1 cellular context compared by ENCODE assay signal in the genomic region with DNA sequence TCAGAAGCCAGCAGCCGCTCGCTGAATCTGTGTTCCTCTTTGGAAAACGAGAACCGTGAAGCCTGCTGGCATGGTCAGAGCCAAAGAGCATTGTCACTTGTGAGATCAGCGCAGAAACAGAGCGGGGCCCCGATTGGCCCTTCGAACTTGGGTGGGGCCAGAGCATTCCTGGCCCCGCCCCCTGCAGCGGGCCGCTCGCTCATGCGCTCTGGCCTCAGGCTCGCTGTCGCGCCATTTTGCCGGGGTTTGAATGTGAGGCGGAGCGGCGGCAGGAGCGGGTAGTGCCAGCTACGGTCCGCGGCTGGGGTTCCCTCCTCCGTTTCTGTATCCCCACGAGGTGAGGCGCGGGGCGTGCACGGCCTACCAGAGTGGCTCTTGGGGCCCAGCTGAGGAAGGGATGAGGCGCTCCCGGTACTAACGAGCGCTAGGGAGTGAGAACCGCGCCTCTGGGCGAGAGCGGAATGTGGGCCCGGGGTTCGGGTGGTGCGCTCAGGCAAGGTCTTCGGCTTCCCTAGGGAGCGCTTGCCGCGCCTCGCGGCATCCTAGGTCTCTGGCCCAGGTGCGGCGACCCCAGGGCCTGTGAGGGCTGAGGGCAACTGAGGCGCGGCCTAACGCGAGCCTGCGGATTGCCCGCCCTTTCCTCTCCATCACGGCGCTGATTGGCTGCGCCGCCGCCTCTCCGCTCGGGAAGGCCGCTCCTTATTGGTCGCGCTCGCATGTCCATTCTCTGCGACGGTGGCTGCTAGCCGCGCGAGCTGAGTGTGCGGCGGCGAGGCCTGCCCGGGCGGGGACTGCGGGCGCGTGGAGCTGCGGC.
TF ChIP-seq lines count a peak whose summit lies in the region.

A gene with protein sequence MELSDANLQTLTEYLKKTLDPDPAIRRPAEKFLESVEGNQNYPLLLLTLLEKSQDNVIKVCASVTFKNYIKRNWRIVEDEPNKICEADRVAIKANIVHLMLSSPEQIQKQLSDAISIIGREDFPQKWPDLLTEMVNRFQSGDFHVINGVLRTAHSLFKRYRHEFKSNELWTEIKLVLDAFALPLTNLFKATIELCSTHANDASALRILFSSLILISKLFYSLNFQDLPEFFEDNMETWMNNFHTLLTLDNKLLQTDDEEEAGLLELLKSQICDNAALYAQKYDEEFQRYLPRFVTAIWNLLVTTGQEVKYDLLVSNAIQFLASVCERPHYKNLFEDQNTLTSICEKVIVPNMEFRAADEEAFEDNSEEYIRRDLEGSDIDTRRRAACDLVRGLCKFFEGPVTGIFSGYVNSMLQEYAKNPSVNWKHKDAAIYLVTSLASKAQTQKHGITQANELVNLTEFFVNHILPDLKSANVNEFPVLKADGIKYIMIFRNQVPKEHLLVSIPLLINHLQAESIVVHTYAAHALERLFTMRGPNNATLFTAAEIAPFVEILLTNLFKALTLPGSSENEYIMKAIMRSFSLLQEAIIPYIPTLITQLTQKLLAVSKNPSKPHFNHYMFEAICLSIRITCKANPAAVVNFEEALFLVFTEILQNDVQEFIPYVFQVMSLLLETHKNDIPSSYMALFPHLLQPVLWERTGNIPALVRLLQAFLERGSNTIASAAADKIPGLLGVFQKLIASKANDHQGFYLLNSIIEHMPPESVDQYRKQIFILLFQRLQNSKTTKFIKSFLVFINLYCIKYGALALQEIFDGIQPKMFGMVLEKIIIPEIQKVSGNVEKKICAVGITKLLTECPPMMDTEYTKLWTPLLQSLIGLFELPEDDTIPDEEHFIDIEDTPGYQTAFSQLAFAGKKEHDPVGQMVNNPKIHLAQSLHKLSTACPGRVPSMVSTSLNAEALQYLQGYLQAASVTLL (plus strand): TSS at position 226 of the 814 bp plus-strand sequence. CDS start 12,152 bp downstream, outside the sequence.

TF ChIP-seq in WTC11, 78 proteins besides CTCF, POLR2A, EP300 and RAD21 (continued from another document and continues in another):
- TF ChIP-seq, protein P1, sequence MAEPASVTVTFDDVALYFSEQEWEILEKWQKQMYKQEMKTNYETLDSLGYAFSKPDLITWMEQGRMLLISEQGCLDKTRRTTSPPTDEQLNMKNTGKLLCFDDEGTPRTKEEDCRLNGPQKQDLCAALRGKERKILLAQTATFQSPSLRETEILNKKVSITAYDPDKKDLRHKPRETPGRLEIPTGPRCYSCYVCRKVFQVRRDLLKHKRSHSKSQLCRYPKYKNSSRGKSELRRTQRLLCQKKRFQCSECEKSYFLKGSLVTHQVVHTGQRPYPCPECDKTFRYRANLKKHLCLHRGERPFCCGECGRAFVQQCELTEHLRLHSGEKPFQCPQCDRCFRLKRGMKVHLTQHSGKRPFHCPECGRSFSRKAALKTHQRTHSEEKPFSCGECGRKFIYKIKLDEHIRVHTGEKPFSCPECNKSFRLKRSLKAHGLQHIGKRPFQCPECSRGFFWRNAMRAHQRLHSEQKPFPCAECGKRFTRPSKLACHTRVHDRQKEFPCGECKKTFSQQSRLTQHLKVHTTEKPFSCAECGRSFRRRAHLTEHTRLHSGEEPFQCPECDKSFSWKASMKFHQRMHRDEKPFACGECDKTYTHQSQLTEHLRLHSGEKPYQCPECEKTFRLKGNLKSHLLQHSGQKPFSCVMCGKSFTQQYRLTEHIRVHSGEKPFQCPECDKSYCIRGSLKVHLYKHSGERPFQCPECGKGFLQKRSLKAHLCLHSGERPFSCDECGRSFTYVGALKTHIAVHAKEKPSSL (CRISPR knock-in tag; conservative IDR thresholded peaks at IDR 0.05), result no peak
- 0 out of 2 replicates have a peak, but pooled peaks have one; percentile 47 for TF ChIP-seq NR1H2 (CRISPR knock-in tag; IDR thresholded peaks at IDR 0.05)
- TF ChIP-seq ATF1 (CRISPR knock-in tag; IDR thresholded peaks at IDR 0.05), result peak; percentile 75; the same call in 1 of the 2 replicates
- TF ChIP-seq, protein P2, sequence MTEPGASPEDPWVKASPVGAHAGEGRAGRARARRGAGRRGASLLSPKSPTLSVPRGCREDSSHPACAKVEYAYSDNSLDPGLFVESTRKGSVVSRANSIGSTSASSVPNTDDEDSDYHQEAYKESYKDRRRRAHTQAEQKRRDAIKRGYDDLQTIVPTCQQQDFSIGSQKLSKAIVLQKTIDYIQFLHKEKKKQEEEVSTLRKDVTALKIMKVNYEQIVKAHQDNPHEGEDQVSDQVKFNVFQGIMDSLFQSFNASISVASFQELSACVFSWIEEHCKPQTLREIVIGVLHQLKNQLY (CRISPR knock-in tag; IDR thresholded peaks at IDR 0.05), result no peak
- TF ChIP-seq, protein P3, sequence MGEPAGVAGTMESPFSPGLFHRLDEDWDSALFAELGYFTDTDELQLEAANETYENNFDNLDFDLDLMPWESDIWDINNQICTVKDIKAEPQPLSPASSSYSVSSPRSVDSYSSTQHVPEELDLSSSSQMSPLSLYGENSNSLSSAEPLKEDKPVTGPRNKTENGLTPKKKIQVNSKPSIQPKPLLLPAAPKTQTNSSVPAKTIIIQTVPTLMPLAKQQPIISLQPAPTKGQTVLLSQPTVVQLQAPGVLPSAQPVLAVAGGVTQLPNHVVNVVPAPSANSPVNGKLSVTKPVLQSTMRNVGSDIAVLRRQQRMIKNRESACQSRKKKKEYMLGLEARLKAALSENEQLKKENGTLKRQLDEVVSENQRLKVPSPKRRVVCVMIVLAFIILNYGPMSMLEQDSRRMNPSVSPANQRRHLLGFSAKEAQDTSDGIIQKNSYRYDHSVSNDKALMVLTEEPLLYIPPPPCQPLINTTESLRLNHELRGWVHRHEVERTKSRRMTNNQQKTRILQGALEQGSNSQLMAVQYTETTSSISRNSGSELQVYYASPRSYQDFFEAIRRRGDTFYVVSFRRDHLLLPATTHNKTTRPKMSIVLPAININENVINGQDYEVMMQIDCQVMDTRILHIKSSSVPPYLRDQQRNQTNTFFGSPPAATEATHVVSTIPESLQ (CRISPR knock-in tag; IDR thresholded peaks at IDR 0.05), result no peak
- TF ChIP-seq GRHL2 (CRISPR knock-in tag; IDR thresholded peaks at IDR 0.05; ENCODE audit: insufficient replicate concordance, severe bottlenecking), result no peak
- TF ChIP-seq TEAD4 (CRISPR knock-in tag; IDR thresholded peaks at IDR 0.05), result peak; percentile 9
- TF ChIP-seq, protein P4, sequence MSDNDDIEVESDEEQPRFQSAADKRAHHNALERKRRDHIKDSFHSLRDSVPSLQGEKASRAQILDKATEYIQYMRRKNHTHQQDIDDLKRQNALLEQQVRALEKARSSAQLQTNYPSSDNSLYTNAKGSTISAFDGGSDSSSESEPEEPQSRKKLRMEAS (CRISPR knock-in tag; IDR thresholded peaks at IDR 0.05), result peak; percentile 90
- TF ChIP-seq ZNF219 (CRISPR knock-in tag; IDR thresholded peaks at IDR 0.05; ENCODE audit: borderline replicate concordance), result peak; percentile 75; the same call in 1 of the 2 replicates
- TF ChIP-seq CREM (CRISPR knock-in tag; IDR thresholded peaks at IDR 0.05), result peak; percentile 77
- TF ChIP-seq, protein P5, sequence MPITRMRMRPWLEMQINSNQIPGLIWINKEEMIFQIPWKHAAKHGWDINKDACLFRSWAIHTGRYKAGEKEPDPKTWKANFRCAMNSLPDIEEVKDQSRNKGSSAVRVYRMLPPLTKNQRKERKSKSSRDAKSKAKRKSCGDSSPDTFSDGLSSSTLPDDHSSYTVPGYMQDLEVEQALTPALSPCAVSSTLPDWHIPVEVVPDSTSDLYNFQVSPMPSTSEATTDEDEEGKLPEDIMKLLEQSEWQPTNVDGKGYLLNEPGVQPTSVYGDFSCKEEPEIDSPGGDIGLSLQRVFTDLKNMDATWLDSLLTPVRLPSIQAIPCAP (CRISPR knock-in tag; IDR thresholded peaks at IDR 0.05), result 0 out of 2 replicates have a peak, but pooled peaks have one; percentile 73
- TF ChIP-seq IRF2 (CRISPR knock-in tag; IDR thresholded peaks at IDR 0.05; ENCODE audit: borderline replicate concordance, low read depth), result 0 out of 2 replicates have a peak, but pooled peaks have one; percentile 75
- no peak for TF ChIP-seq MXD4 (CRISPR knock-in tag; IDR thresholded peaks at IDR 0.05; ENCODE audit: borderline replicate concordance)
- TF ChIP-seq ELF4 (CRISPR knock-in tag; IDR thresholded peaks at IDR 0.05; ENCODE audit: low read depth), result 0 out of 2 replicates have a peak, but pooled peaks have one; percentile 55
- 0 out of 2 replicates have a peak, but pooled peaks have one; percentile 14 for TF ChIP-seq HMGA2 (CRISPR knock-in tag; IDR thresholded peaks at IDR 0.05)
- TF ChIP-seq JUN (CRISPR knock-in tag; IDR thresholded peaks at IDR 0.05), result peak; percentile 78; the same call in 1 of the 2 replicates
- TF ChIP-seq, protein P6, sequence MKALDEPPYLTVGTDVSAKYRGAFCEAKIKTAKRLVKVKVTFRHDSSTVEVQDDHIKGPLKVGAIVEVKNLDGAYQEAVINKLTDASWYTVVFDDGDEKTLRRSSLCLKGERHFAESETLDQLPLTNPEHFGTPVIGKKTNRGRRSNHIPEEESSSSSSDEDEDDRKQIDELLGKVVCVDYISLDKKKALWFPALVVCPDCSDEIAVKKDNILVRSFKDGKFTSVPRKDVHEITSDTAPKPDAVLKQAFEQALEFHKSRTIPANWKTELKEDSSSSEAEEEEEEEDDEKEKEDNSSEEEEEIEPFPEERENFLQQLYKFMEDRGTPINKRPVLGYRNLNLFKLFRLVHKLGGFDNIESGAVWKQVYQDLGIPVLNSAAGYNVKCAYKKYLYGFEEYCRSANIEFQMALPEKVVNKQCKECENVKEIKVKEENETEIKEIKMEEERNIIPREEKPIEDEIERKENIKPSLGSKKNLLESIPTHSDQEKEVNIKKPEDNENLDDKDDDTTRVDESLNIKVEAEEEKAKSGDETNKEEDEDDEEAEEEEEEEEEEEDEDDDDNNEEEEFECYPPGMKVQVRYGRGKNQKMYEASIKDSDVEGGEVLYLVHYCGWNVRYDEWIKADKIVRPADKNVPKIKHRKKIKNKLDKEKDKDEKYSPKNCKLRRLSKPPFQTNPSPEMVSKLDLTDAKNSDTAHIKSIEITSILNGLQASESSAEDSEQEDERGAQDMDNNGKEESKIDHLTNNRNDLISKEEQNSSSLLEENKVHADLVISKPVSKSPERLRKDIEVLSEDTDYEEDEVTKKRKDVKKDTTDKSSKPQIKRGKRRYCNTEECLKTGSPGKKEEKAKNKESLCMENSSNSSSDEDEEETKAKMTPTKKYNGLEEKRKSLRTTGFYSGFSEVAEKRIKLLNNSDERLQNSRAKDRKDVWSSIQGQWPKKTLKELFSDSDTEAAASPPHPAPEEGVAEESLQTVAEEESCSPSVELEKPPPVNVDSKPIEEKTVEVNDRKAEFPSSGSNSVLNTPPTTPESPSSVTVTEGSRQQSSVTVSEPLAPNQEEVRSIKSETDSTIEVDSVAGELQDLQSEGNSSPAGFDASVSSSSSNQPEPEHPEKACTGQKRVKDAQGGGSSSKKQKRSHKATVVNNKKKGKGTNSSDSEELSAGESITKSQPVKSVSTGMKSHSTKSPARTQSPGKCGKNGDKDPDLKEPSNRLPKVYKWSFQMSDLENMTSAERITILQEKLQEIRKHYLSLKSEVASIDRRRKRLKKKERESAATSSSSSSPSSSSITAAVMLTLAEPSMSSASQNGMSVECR (CRISPR knock-in tag; IDR thresholded peaks at IDR 0.05; ENCODE audit: borderline replicate concordance), result peak; percentile 91; the same call in 1 of the 2 replicates
- TF ChIP-seq, protein P7, sequence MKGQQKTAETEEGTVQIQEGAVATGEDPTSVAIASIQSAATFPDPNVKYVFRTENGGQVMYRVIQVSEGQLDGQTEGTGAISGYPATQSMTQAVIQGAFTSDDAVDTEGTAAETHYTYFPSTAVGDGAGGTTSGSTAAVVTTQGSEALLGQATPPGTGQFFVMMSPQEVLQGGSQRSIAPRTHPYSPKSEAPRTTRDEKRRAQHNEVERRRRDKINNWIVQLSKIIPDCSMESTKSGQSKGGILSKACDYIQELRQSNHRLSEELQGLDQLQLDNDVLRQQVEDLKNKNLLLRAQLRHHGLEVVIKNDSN (CRISPR knock-in tag; IDR thresholded peaks at IDR 0.05), result no peak; the same call in 1 of the 2 replicates
- TF ChIP-seq ZNF423 (CRISPR knock-in tag; IDR thresholded peaks at IDR 0.05), result no peak
- TF ChIP-seq SMAD4 (CRISPR knock-in tag; IDR thresholded peaks at IDR 0.05), result no peak
- no peak; the same call in 1 of the 2 replicates for TF ChIP-seq EMX1 (CRISPR knock-in tag; IDR thresholded peaks at IDR 0.05)
- peak; percentile 86; the same call in 1 of the 2 replicates for TF ChIP-seq ESRRA (CRISPR knock-in tag; IDR thresholded peaks at IDR 0.05; ENCODE audit: borderline replicate concordance)
- peak; percentile 75 for TF ChIP-seq ETV6 (CRISPR knock-in tag; IDR thresholded peaks at IDR 0.05)
- TF ChIP-seq FOXK1 (CRISPR knock-in tag; IDR thresholded peaks at IDR 0.05), result peak; percentile 64
- peak; percentile 89 for TF ChIP-seq NFYB (CRISPR knock-in tag; conservative IDR thresholded peaks at IDR 0.05; ENCODE audit: low read depth)
- TF ChIP-seq, protein P8, sequence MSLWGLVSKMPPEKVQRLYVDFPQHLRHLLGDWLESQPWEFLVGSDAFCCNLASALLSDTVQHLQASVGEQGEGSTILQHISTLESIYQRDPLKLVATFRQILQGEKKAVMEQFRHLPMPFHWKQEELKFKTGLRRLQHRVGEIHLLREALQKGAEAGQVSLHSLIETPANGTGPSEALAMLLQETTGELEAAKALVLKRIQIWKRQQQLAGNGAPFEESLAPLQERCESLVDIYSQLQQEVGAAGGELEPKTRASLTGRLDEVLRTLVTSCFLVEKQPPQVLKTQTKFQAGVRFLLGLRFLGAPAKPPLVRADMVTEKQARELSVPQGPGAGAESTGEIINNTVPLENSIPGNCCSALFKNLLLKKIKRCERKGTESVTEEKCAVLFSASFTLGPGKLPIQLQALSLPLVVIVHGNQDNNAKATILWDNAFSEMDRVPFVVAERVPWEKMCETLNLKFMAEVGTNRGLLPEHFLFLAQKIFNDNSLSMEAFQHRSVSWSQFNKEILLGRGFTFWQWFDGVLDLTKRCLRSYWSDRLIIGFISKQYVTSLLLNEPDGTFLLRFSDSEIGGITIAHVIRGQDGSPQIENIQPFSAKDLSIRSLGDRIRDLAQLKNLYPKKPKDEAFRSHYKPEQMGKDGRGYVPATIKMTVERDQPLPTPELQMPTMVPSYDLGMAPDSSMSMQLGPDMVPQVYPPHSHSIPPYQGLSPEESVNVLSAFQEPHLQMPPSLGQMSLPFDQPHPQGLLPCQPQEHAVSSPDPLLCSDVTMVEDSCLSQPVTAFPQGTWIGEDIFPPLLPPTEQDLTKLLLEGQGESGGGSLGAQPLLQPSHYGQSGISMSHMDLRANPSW (CRISPR knock-in tag; conservative IDR thresholded peaks at IDR 0.05; ENCODE audit: low read depth), result no peak
- TF ChIP-seq, protein P9, sequence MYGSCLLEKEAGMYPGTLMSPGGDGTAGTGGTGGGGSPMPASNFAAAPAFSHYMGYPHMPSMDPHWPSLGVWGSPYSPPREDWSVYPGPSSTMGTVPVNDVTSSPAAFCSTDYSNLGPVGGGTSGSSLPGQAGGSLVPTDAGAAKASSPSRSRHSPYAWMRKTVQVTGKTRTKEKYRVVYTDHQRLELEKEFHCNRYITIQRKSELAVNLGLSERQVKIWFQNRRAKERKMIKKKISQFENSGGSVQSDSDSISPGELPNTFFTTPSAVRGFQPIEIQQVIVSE (CRISPR knock-in tag; IDR thresholded peaks at IDR 0.05; ENCODE audit: borderline replicate concordance), result no peak
